In the genomic region with DNA sequence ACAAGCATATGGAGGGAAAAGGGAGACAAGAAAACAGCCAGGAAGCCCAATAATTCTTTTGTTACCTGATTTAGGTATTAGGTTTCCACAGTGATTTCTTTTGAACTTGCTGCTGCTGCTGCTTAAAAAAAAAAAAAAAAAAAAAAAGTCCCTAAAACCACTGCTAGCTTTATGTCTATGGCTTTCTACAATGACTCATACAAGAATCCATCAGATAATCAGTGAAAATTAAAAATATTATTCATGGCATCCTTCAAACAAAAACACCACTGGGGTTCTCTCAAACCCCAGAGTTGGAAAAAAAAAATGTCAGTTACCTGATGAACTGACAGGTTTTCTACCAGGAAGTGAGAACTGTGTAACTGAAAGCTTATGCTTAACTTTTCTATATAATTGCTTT, we compare ENCODE assay signal across 25 cellular contexts. TPM values are rescaled to one million over a fixed set of nuclear protein-coding genes. Genes with fewer than 3 reads are reported as not detected.
"Had no signal": no experiment of that assay in that cellular context is flagged by ENCODE, and none has a peak within 500 bp of the region (broad histone marks: within the 10 kb centered on the region; RNA-seq: fewer than 3 reads in every experiment).

No MANE protein-coding gene starts in this region.

- ATAC-seq: activated CD8-positive, alpha-beta memory T cell treated with anti-CD3 and anti-CD28 coated beads, Interleukin-2, amount 10 ng/mL, durations not matched to agents 7 days and 5 days had no signal

- H3K36me3 Mint-ChIP-seq: activated CD8-positive, alpha-beta memory T cell treated with anti-CD3 and anti-CD28 coated beads, Interleukin-2, amount 10 ng/mL, durations not matched to agents 7 days and 5 days; activated naive CD4-positive, alpha-beta T cell treated with anti-CD3 and anti-CD28 coated beads, Interleukin-2, amount 50 U/mL, for 24 hours had no signal

- H3K4me1 Mint-ChIP-seq: activated CD4-positive, alpha-beta T cell treated with anti-CD3 and anti-CD28 coated beads, Interleukin-2, amount 10 ng/mL, durations not matched to agents 24 days and 14 days; activated CD8-positive, alpha-beta memory T cell treated with anti-CD3 and anti-CD28 coated beads, Interleukin-2, amount 10 ng/mL, durations not matched to agents 7 days and 5 days; activated naive CD4-positive, alpha-beta T cell treated with anti-CD3 and anti-CD28 coated beads, Interleukin-2, amount 50 U/mL, for 24 hours had no signal

- H3K27me3 ChIP-seq: Peyer's patch, SJCRH30 had no signal

- H3K9ac ChIP-seq: SK-N-SH had no signal

- H3K27ac ChIP-seq: Peyer's patch, RWPE1, SJCRH30 had no signal

- H3K27ac Mint-ChIP-seq: activated CD4-positive, alpha-beta T cell treated with anti-CD3 and anti-CD28 coated beads, Interleukin-2, amount 10 ng/mL, durations not matched to agents 24 days and 14 days; activated CD8-positive, alpha-beta memory T cell treated with anti-CD3 and anti-CD28 coated beads, Interleukin-2, amount 10 ng/mL, durations not matched to agents 7 days and 5 days; activated naive CD4-positive, alpha-beta T cell treated with anti-CD3 and anti-CD28 coated beads, Interleukin-2, amount 50 U/mL, for 24 hours; activated T-cell treated with anti-CD3 and anti-CD28 coated beads, Interleukin-2, amount 50 U/mL, for 24 hours; activated T-helper 1 cell treated with anti-CD3 and anti-CD28 coated beads, Interleukin-12 subunit alpha, Interleukin-12 subunit beta, Interleukin-2, Interleukin-4 antibody, amounts not matched to agents 30 ng/mL and 10 ng/mL and 1 ng/mL, durations not matched to agents 14 hours and 24 hours and 36 hours; T-helper 2 cell treated with Interferon-gamma antibody and Interleukin-4, amounts not matched to agents 5 μg/mL and 100 μg/mL, for 36 hours had no signal

- H3K4me1 ChIP-seq: Peyer's patch had no signal

- H3K27me3 Mint-ChIP-seq: activated CD4-positive, alpha-beta T cell treated with anti-CD3 and anti-CD28 coated beads, Interleukin-2, amount 10 ng/mL, durations not matched to agents 24 days and 14 days; activated CD8-positive, alpha-beta memory T cell treated with anti-CD3 and anti-CD28 coated beads, Interleukin-2, amount 10 ng/mL, durations not matched to agents 7 days and 5 days; activated naive CD4-positive, alpha-beta T cell treated with anti-CD3 and anti-CD28 coated beads, Interleukin-2, amount 50 U/mL, for 24 hours; activated T-cell treated with anti-CD3 and anti-CD28 coated beads, Interleukin-2, amount 50 U/mL, for 24 hours had no signal

- H3K36me3 ChIP-seq: Peyer's patch, SJCRH30 had no signal

- H3K9me3 ChIP-seq: Peyer's patch, SJCRH30, SK-N-SH had no signal

- H3K9me3 Mint-ChIP-seq: activated CD4-positive, alpha-beta T cell treated with anti-CD3 and anti-CD28 coated beads, Interleukin-2, amount 10 ng/mL, durations not matched to agents 24 days and 14 days; activated naive CD4-positive, alpha-beta T cell treated with anti-CD3 and anti-CD28 coated beads, Interleukin-2, amount 50 U/mL, for 24 hours; activated T-helper 1 cell treated with anti-CD3 and anti-CD28 coated beads, Interleukin-12 subunit alpha, Interleukin-12 subunit beta, Interleukin-2, Interleukin-4 antibody, amounts not matched to agents 30 ng/mL and 10 ng/mL and 1 ng/mL, durations not matched to agents 14 hours and 24 hours and 36 hours; T-helper 2 cell treated with Interferon-gamma antibody and Interleukin-4, amounts not matched to agents 5 μg/mL and 100 μg/mL, for 36 hours had no signal

- DNase-seq: activated CD4-positive, alpha-beta T cell treated with anti-CD3 and anti-CD28 coated beads, Interleukin-2, amount 10 ng/mL, durations not matched to agents 24 days and 14 days; activated CD4-positive, alpha-beta T cell treated with anti-CD3 and anti-CD28 coated beads, Interleukin-2, amount 50 U/mL, for 48 hours; activated CD4-positive, CD25-positive, alpha-beta regulatory T cell treated with anti-CD3 and anti-CD28 coated beads, Interleukin-2, amount 50 U/mL, for 72 hours; activated CD8-positive, alpha-beta memory T cell treated with anti-CD3 and anti-CD28 coated beads, Interleukin-2, amount 10 ng/mL, durations not matched to agents 7 days and 5 days; activated effector memory CD4-positive, alpha-beta T cell treated with Interleukin-2 at 50 U/mL for 16 hours; activated naive CD4-positive, alpha-beta T cell; activated T-cell treated with anti-CD3 and anti-CD28 coated beads, Interleukin-2, amount 50 U/mL, for 24 hours; aorta; central memory CD4-positive, alpha-beta T cell; cortex of kidney; NCI-H1092; NCI-H1417; NCI-H1930; NCI-H226; NCI-H526 treated with DMSO at 0.1 percent for 48 hours; NK-92 treated with Interleukin-12 subunit alpha and Interleukin-12 subunit beta, amount 100 ng/mL, for 24 hours; Peyer's patch; Right ventricle myocardium superior; SJCRH30; SK-N-SH had no signal

- H3K4me3 Mint-ChIP-seq: activated CD4-positive, alpha-beta T cell treated with anti-CD3 and anti-CD28 coated beads, Interleukin-2, amount 10 ng/mL, durations not matched to agents 24 days and 14 days; activated CD8-positive, alpha-beta memory T cell treated with anti-CD3 and anti-CD28 coated beads, Interleukin-2, amount 10 ng/mL, durations not matched to agents 7 days and 5 days; activated naive CD4-positive, alpha-beta T cell treated with anti-CD3 and anti-CD28 coated beads, Interleukin-2, amount 50 U/mL, for 24 hours; activated T-cell treated with anti-CD3 and anti-CD28 coated beads, Interleukin-2, amount 50 U/mL, for 24 hours; activated T-helper 1 cell treated with anti-CD3 and anti-CD28 coated beads, Interleukin-12 subunit alpha, Interleukin-12 subunit beta, Interleukin-2, Interleukin-4 antibody, amounts not matched to agents 30 ng/mL and 10 ng/mL and 1 ng/mL, durations not matched to agents 14 hours and 24 hours and 36 hours; T-helper 2 cell treated with Interferon-gamma antibody and Interleukin-4, amounts not matched to agents 5 μg/mL and 100 μg/mL, for 36 hours had no signal

- H3K4me3 ChIP-seq: Peyer's patch, SJCRH30 had no signal

RNA-seq across cellular contexts. Expression of gene EPHA5, which starts 14.3 kb away (rescaled TPM):
- total RNA-seq: activated CD4-positive, alpha-beta T cell treated with anti-CD3 and anti-CD28 coated beads, Interleukin-2, amount 10 ng/mL, durations not matched to agents 24 days and 14 days; activated CD8-positive, alpha-beta memory T cell treated with anti-CD3 and anti-CD28 coated beads, Interleukin-2, amount 10 ng/mL, durations not matched to agents 7 days and 5 days; activated T-helper 1 cell treated with anti-CD3 and anti-CD28 coated beads, Interleukin-12 subunit alpha, Interleukin-12 subunit beta, Interleukin-2, Interleukin-4 antibody, amounts not matched to agents 30 ng/mL and 10 ng/mL and 1 ng/mL, durations not matched to agents 14 hours and 24 hours and 36 hours; T-helper 1 cell treated with Interleukin-12 subunit alpha and Interleukin-12 subunit beta and Interleukin-4 antibody, amounts not matched to agents 30 ng/mL and 1 ng/mL, for 36 hours had no signal
